21 cellular contexts compared by ENCODE assay signal in genomic region chr14:103668117-103668516, GRCh38.
"Had no signal": no experiment of that assay in that cellular context is flagged by ENCODE, and none has a peak within 500 bp of the region (broad histone marks: within the 10 kb centered on the region; RNA-seq: fewer than 3 reads in every experiment).

No MANE protein-coding gene starts in this region.

- ATAC-seq: HepG2, K562, Right ventricle myocardium inferior had no signal

- H3K9ac ChIP-seq: KMS-11 had no signal

- H3K27me3 ChIP-seq: SJSA1 had no signal

- H3K9me3 ChIP-seq: SJSA1 had no signal

- H3K27ac ChIP-seq: KMS-11, SJSA1, SK-N-MC had no signal

- H3K4me2 ChIP-seq: KMS-11 had no signal

- H3K4me3 ChIP-seq: K562, SJSA1, SK-N-MC had no signal

- DNase-seq: Kasumi-1, MM.1S, NCI-H1092 treated with DMSO at 0.1 percent for 48 hours, NCI-H1436, NCI-H187, NCI-H2029, NCI-H2081 treated with DMSO at 0.1 percent for 48 hours, NCI-H2171, NCI-H226, NCI-H446, NCI-H510A, NCI-H524 treated with DMSO at 0.1 percent for 48 hours, NCI-H69, NCI-H774, SIG-M5 had no signal
